1 cellular context compared by ENCODE assay signal in genomic region chr2:51225377-51225776, GRCh38.
TF ChIP-seq lines count a peak whose summit lies in the region.

No MANE protein-coding gene starts in this region.

TF ChIP-seq in HepG2, 621 proteins besides CTCF, POLR2A, EP300 and RAD21 (continued from another document):
- TF ChIP-seq, protein P1, sequence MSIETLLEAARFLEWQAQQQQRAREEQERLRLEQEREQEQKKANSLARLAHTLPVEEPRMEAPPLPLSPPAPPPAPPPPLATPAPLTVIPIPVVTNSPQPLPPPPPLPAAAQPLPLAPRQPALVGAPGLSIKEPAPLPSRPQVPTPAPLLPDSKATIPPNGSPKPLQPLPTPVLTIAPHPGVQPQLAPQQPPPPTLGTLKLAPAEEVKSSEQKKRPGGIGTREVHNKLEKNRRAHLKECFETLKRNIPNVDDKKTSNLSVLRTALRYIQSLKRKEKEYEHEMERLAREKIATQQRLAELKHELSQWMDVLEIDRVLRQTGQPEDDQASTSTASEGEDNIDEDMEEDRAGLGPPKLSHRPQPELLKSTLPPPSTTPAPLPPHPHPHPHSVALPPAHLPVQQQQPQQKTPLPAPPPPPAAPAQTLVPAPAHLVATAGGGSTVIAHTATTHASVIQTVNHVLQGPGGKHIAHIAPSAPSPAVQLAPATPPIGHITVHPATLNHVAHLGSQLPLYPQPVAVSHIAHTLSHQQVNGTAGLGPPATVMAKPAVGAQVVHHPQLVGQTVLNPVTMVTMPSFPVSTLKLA (IDR thresholded peaks at IDR 0.05), result no peak
- no peak for TF ChIP-seq ZSCAN25 (CRISPR knock-in tag; IDR thresholded peaks at IDR 0.05)
- TF ChIP-seq, protein P2, sequence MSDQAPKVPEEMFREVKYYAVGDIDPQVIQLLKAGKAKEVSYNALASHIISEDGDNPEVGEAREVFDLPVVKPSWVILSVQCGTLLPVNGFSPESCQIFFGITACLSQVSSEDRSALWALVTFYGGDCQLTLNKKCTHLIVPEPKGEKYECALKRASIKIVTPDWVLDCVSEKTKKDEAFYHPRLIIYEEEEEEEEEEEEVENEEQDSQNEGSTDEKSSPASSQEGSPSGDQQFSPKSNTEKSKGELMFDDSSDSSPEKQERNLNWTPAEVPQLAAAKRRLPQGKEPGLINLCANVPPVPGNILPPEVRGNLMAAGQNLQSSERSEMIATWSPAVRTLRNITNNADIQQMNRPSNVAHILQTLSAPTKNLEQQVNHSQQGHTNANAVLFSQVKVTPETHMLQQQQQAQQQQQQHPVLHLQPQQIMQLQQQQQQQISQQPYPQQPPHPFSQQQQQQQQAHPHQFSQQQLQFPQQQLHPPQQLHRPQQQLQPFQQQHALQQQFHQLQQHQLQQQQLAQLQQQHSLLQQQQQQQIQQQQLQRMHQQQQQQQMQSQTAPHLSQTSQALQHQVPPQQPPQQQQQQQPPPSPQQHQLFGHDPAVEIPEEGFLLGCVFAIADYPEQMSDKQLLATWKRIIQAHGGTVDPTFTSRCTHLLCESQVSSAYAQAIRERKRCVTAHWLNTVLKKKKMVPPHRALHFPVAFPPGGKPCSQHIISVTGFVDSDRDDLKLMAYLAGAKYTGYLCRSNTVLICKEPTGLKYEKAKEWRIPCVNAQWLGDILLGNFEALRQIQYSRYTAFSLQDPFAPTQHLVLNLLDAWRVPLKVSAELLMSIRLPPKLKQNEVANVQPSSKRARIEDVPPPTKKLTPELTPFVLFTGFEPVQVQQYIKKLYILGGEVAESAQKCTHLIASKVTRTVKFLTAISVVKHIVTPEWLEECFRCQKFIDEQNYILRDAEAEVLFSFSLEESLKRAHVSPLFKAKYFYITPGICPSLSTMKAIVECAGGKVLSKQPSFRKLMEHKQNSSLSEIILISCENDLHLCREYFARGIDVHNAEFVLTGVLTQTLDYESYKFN (CRISPR knock-in tag; conservative IDR thresholded peaks at IDR 0.05), result no peak
- TF ChIP-seq MED1 (CRISPR knock-in tag; IDR thresholded peaks at IDR 0.05), result no peak
- TF ChIP-seq ZNF616 (CRISPR knock-in tag; IDR thresholded peaks at IDR 0.05; ENCODE audit: low read depth), result no peak
- TF ChIP-seq ISX (CRISPR knock-in tag; conservative IDR thresholded peaks at IDR 0.05), result no peak
- no peak for TF ChIP-seq ZNF746 (CRISPR knock-in tag; IDR thresholded peaks at IDR 0.05)
- TF ChIP-seq TCF7L2 (IDR thresholded peaks at IDR 0.05; ENCODE audit: low read depth, low read length), result no peak
- no peak for TF ChIP-seq ZNF484 (CRISPR knock-in tag; IDR thresholded peaks at IDR 0.05; ENCODE audit: borderline replicate concordance, low read depth)
- TF ChIP-seq, protein P3, sequence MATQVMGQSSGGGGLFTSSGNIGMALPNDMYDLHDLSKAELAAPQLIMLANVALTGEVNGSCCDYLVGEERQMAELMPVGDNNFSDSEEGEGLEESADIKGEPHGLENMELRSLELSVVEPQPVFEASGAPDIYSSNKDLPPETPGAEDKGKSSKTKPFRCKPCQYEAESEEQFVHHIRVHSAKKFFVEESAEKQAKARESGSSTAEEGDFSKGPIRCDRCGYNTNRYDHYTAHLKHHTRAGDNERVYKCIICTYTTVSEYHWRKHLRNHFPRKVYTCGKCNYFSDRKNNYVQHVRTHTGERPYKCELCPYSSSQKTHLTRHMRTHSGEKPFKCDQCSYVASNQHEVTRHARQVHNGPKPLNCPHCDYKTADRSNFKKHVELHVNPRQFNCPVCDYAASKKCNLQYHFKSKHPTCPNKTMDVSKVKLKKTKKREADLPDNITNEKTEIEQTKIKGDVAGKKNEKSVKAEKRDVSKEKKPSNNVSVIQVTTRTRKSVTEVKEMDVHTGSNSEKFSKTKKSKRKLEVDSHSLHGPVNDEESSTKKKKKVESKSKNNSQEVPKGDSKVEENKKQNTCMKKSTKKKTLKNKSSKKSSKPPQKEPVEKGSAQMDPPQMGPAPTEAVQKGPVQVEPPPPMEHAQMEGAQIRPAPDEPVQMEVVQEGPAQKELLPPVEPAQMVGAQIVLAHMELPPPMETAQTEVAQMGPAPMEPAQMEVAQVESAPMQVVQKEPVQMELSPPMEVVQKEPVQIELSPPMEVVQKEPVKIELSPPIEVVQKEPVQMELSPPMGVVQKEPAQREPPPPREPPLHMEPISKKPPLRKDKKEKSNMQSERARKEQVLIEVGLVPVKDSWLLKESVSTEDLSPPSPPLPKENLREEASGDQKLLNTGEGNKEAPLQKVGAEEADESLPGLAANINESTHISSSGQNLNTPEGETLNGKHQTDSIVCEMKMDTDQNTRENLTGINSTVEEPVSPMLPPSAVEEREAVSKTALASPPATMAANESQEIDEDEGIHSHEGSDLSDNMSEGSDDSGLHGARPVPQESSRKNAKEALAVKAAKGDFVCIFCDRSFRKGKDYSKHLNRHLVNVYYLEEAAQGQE (IDR thresholded peaks at IDR 0.05; ENCODE audit: borderline replicate concordance in 1 of 2, low read depth in 1 of 2, low read length in 2 of 2), result no peak
- TF ChIP-seq ATF7 (IDR thresholded peaks at IDR 0.05), result peak; percentile 100
- no peak for TF ChIP-seq ATF7 (CRISPR knock-in tag; IDR thresholded peaks at IDR 0.05)
- peak; percentile 98 for TF ChIP-seq CREB1 (IDR thresholded peaks at IDR 0.05)
- no peak for TF ChIP-seq CREB1 (CRISPR knock-in tag; IDR thresholded peaks at IDR 0.05)
- no peak for TF ChIP-seq ZNF317 (CRISPR knock-in tag; IDR thresholded peaks at IDR 0.05)
- TF ChIP-seq ZNF232 (CRISPR knock-in tag; IDR thresholded peaks at IDR 0.05; ENCODE audit: borderline replicate concordance), result no peak
- TF ChIP-seq GLI4 (CRISPR knock-in tag; IDR thresholded peaks at IDR 0.05; ENCODE audit: borderline replicate concordance), result no peak
